1 cellular context compared by ENCODE assay signal in genomic region chr6:131976545-131977061, GRCh38.
TF ChIP-seq lines count a peak whose summit lies in the region.

No MANE protein-coding gene starts in this region.

TF ChIP-seq in HepG2, 621 proteins besides CTCF, POLR2A, EP300 and RAD21 (continued from another document and continues in another):
- no peak for TF ChIP-seq ZNF605 (CRISPR knock-in tag; IDR thresholded peaks at IDR 0.05)
- TF ChIP-seq ZNF263 (CRISPR knock-in tag; IDR thresholded peaks at IDR 0.05): peak; percentile 41; the same call in 1 of the 2 replicates
- no peak for TF ChIP-seq SP2 (CRISPR knock-in tag; IDR thresholded peaks at IDR 0.05)
- no peak for TF ChIP-seq ZNF143 (CRISPR knock-in tag; IDR thresholded peaks at IDR 0.05)
- peak; percentile 61; the same call in 1 of the 2 replicates for TF ChIP-seq GATAD1 (CRISPR knock-in tag; IDR thresholded peaks at IDR 0.05)
- TF ChIP-seq NFE2L2 (IDR thresholded peaks at IDR 0.05; ENCODE audit: low read length): no peak
- no peak for TF ChIP-seq IKZF1 (IDR thresholded peaks at IDR 0.05)
- TF ChIP-seq ZNF570 (CRISPR knock-in tag; IDR thresholded peaks at IDR 0.05; ENCODE audit: borderline replicate concordance): no peak
- peak; percentile 84 for TF ChIP-seq ZNF644 (CRISPR knock-in tag; IDR thresholded peaks at IDR 0.05; ENCODE audit: low read depth)
- peak; percentile 49; the same call in 1 of the 2 replicates for TF ChIP-seq SNAPC5 (CRISPR knock-in tag; IDR thresholded peaks at IDR 0.05; ENCODE audit: borderline replicate concordance)
- TF ChIP-seq GMEB1 (CRISPR knock-in tag; IDR thresholded peaks at IDR 0.05; ENCODE audit: borderline replicate concordance): no peak
- TF ChIP-seq ZMYM3 (CRISPR knock-in tag; IDR thresholded peaks at IDR 0.05): no peak
- no peak for TF ChIP-seq ZNF224 (CRISPR knock-in tag; IDR thresholded peaks at IDR 0.05)
- no peak for TF ChIP-seq ZNF468 (CRISPR knock-in tag; IDR thresholded peaks at IDR 0.05)
- no peak for TF ChIP-seq ZNF777 (CRISPR knock-in tag; IDR thresholded peaks at IDR 0.05)
- TF ChIP-seq ZBTB25 (CRISPR knock-in tag; IDR thresholded peaks at IDR 0.05): peak; percentile 41
- no peak for TF ChIP-seq HNRNPLL (IDR thresholded peaks at IDR 0.05; ENCODE audit: low read depth, low read length, poor library complexity, severe bottlenecking)
- TF ChIP-seq NCOA1 (CRISPR knock-in tag; IDR thresholded peaks at IDR 0.05): no peak; the same call in 1 of the 2 replicates
- TF ChIP-seq, protein P1, sequence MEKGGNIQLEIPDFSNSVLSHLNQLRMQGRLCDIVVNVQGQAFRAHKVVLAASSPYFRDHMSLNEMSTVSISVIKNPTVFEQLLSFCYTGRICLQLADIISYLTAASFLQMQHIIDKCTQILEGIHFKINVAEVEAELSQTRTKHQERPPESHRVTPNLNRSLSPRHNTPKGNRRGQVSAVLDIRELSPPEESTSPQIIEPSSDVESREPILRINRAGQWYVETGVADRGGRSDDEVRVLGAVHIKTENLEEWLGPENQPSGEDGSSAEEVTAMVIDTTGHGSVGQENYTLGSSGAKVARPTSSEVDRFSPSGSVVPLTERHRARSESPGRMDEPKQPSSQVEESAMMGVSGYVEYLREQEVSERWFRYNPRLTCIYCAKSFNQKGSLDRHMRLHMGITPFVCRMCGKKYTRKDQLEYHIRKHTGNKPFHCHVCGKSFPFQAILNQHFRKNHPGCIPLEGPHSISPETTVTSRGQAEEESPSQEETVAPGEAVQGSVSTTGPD (CRISPR knock-in tag; IDR thresholded peaks at IDR 0.05): no peak
- TF ChIP-seq SMC3 (IDR thresholded peaks at IDR 0.05; ENCODE audit: low read length): peak; percentile 48
- 0 out of 2 replicates have a peak, but pooled peaks have one; percentile 44 for TF ChIP-seq ZFP1 (CRISPR knock-in tag; IDR thresholded peaks at IDR 0.05)
- TF ChIP-seq POGZ (CRISPR knock-in tag; IDR thresholded peaks at IDR 0.05): peak; percentile 78
- no peak for TF ChIP-seq ZNF687 (CRISPR knock-in tag; IDR thresholded peaks at IDR 0.05)
- no peak for TF ChIP-seq MYC (CRISPR knock-in tag; IDR thresholded peaks at IDR 0.05; ENCODE audit: borderline replicate concordance)
- TF ChIP-seq NCOA2 (CRISPR knock-in tag; IDR thresholded peaks at IDR 0.05): peak; percentile 98
- TF ChIP-seq RERE (CRISPR knock-in tag; IDR thresholded peaks at IDR 0.05; ENCODE audit: low read depth): peak; percentile 61
- no peak for TF ChIP-seq SETDB1 (CRISPR knock-in tag; IDR thresholded peaks at IDR 0.05; ENCODE audit: borderline replicate concordance)
- TF ChIP-seq KMT2B (CRISPR knock-in tag; IDR thresholded peaks at IDR 0.05): peak; percentile 60
- peak; percentile 75; the same call in 1 of the 2 replicates for TF ChIP-seq ZBTB44 (CRISPR knock-in tag; IDR thresholded peaks at IDR 0.05)
- TF ChIP-seq, protein P2, sequence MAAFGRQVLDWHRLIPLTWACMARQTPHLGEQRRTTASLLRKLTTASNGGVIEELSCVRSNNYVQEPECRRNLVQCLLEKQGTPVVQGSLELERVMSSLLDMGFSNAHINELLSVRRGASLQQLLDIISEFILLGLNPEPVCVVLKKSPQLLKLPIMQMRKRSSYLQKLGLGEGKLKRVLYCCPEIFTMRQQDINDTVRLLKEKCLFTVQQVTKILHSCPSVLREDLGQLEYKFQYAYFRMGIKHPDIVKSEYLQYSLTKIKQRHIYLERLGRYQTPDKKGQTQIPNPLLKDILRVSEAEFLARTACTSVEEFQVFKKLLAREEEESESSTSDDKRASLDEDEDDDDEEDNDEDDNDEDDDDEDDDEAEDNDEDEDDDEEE (CRISPR knock-in tag; IDR thresholded peaks at IDR 0.05): no peak
- no peak for TF ChIP-seq KLF12 (CRISPR knock-in tag; IDR thresholded peaks at IDR 0.05; ENCODE audit: borderline replicate concordance)
- TF ChIP-seq, protein P3, sequence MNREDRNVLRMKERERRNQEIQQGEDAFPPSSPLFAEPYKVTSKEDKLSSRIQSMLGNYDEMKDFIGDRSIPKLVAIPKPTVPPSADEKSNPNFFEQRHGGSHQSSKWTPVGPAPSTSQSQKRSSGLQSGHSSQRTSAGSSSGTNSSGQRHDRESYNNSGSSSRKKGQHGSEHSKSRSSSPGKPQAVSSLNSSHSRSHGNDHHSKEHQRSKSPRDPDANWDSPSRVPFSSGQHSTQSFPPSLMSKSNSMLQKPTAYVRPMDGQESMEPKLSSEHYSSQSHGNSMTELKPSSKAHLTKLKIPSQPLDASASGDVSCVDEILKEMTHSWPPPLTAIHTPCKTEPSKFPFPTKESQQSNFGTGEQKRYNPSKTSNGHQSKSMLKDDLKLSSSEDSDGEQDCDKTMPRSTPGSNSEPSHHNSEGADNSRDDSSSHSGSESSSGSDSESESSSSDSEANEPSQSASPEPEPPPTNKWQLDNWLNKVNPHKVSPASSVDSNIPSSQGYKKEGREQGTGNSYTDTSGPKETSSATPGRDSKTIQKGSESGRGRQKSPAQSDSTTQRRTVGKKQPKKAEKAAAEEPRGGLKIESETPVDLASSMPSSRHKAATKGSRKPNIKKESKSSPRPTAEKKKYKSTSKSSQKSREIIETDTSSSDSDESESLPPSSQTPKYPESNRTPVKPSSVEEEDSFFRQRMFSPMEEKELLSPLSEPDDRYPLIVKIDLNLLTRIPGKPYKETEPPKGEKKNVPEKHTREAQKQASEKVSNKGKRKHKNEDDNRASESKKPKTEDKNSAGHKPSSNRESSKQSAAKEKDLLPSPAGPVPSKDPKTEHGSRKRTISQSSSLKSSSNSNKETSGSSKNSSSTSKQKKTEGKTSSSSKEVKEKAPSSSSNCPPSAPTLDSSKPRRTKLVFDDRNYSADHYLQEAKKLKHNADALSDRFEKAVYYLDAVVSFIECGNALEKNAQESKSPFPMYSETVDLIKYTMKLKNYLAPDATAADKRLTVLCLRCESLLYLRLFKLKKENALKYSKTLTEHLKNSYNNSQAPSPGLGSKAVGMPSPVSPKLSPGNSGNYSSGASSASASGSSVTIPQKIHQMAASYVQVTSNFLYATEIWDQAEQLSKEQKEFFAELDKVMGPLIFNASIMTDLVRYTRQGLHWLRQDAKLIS (CRISPR knock-in tag; IDR thresholded peaks at IDR 0.05): no peak
- no peak for TF ChIP-seq SRSF9 (IDR thresholded peaks at IDR 0.05; ENCODE audit: borderline replicate concordance, insufficient read depth, low read depth, low read length, poor library complexity, severe bottlenecking)
- 0 out of 2 replicates have a peak, but pooled peaks have one; percentile 30 for TF ChIP-seq DPF2 (CRISPR knock-in tag; IDR thresholded peaks at IDR 0.05; ENCODE audit: borderline replicate concordance, low read depth)
- no peak for TF ChIP-seq ZNF431 (CRISPR knock-in tag; IDR thresholded peaks at IDR 0.05; ENCODE audit: borderline replicate concordance, low read depth)
- peak; percentile 97 for TF ChIP-seq GATAD2A (CRISPR knock-in tag; IDR thresholded peaks at IDR 0.05)
- TF ChIP-seq SMARCC2 (IDR thresholded peaks at IDR 0.05): no peak
- TF ChIP-seq ZNF343 (CRISPR knock-in tag; IDR thresholded peaks at IDR 0.05): no peak
- TF ChIP-seq U2AF1 (optimal IDR thresholded peaks at IDR 0.05; ENCODE audit: low read depth, low read length): no peak
- TF ChIP-seq ZC3H4 (CRISPR knock-in tag; IDR thresholded peaks at IDR 0.05; ENCODE audit: borderline replicate concordance): no peak
- no peak for TF ChIP-seq SP5 (CRISPR knock-in tag; IDR thresholded peaks at IDR 0.05; ENCODE audit: borderline replicate concordance, low read depth)
- peak; percentile 88; the same call in 1 of the 2 replicates for TF ChIP-seq KLF11 (CRISPR knock-in tag; IDR thresholded peaks at IDR 0.05)
